Comparison of ENCODE assay signal across 10 cellular contexts in genomic region chr9:136081113-136081825, GRCh38. TPM values are rescaled to one million over a fixed set of nuclear protein-coding genes. Genes with fewer than 3 reads are reported as not detected.
A peak's percentile ranks its signal among the peaks of the same experiment; 100 is the strongest.
DNase-seq lines count a peak whose midpoint lies in the region; ATAC-seq and TF ChIP-seq lines count a peak whose summit lies in the region.
"Had no signal": no experiment of that assay in that cellular context is flagged by ENCODE, and none has a peak within 500 bp of the region (broad histone marks: within the 10 kb centered on the region; RNA-seq: fewer than 3 reads in every experiment).

No MANE protein-coding gene starts in this region.

- DNase-seq in Daoy (ENCODE audit: low read depth): peak; percentile 5
- peak; percentile 17 for DNase-seq in NCI-H128 (lab: John Stamatoyannopoulos, UW; ENCODE audit: unreplicated experiment)
- DNase-seq in choroid plexus epithelial cell (ENCODE audit: low read depth): peak; percentile 42
- DNase-seq in activated CD4-positive, alpha-beta T cell treated with anti-CD3 and anti-CD28 coated beads, Interleukin-2, amount 50 U/mL, for 4 hours: no peak
- DNase-seq in T-cell: no peak
- DNase-seq: activated B cell treated with CpG ODN at 0.5 μM for 24 hours, DMS53 had no signal

- no peak overlapping the region for H3K27ac Mint-ChIP-seq in T-cell
- H3K27ac Mint-ChIP-seq: activated B cell treated with CpG ODN at 0.5 μM for 24 hours had no signal

- H3K36me3 ChIP-seq in rectal smooth muscle tissue (ENCODE audit: control insufficient read depth, insufficient read depth, low read length): no peaks in the 10 kb centered on the region

- no peak overlapping the region for H3K4me3 Mint-ChIP-seq in T-cell
- H3K4me3 Mint-ChIP-seq: activated B cell treated with CpG ODN at 0.5 μM for 24 hours had no signal

- peak overlapping the region; percentile 70 for H3K27ac ChIP-seq in rectal smooth muscle tissue (ENCODE audit: low read depth, low read length)

- no peaks in the 10 kb centered on the region for H3K27me3 ChIP-seq in rectal smooth muscle tissue (ENCODE audit: control insufficient read depth, insufficient read depth, low read length)

- H3K9ac ChIP-seq in rectal smooth muscle tissue (ENCODE audit: low read length): no peak overlapping the region

- no peak for TF ChIP-seq CTCF in choroid plexus epithelial cell (conservative IDR thresholded peaks at IDR 0.05; ENCODE audit: low read depth, low read length)

- no peaks in the 10 kb centered on the region for H3K9me3 Mint-ChIP-seq in T-cell
- H3K9me3 Mint-ChIP-seq: activated B cell treated with CpG ODN at 0.5 μM for 24 hours had no signal

- H3K36me3 Mint-ChIP-seq in T-cell: no peaks in the 10 kb centered on the region

- POLR2A ChIA-PET in T-cell (lab: Charles Lee): no interaction called here

- H3K4me1 ChIP-seq in rectal smooth muscle tissue (ENCODE audit: control insufficient read depth, insufficient read depth, low read length): peaks cover 41% of the 10 kb centered on the region

- H3K4me1 Mint-ChIP-seq in T-cell: peaks cover 20 to 24% (median 21%) of the 10 kb centered on the region in 3 donors

- no peaks in the 10 kb centered on the region for H3K27me3 Mint-ChIP-seq in T-cell

- H3K4me3 ChIP-seq in choroid plexus epithelial cell (ENCODE audit: low read depth, low read length) (no peak overlapping the region), rectal smooth muscle tissue (ENCODE audit: low read length) (no peak overlapping the region)
- H3K4me3 ChIP-seq: mucosa of descending colon had no signal

- CTCF ChIA-PET in T-cell (lab: Charles Lee): interaction anchor here (0.6 to 0.7 kb wide), 3 partner anchors 8 to 490 kb away, joined by 3 to 5 read pairs (median 3); no protein-coding TSS in a partner anchor

- ATAC-seq in HG02571 (IDR thresholded peaks at IDR 0.05; ENCODE audit: unreplicated experiment): no peak
- ATAC-seq in T-cell (replicated peaks in 1 of 4): no peak
- ATAC-seq: mucosa of descending colon had no signal

RNA-seq across cellular contexts. Expression of gene NACC2, which starts 13.8 kb away (rescaled TPM):
- 10.9 and 11.5 TPM in 2 replicates for total RNA-seq in Daoy (2014; rRNA removed; shearing (Covaris generic))
- 10 to 100 TPM in 3 of 5 donors, 1 to 10 TPM in 2; 4.2 to 11.7 (median 11.3) TPM for total RNA-seq in T-cell

RNA-seq across cellular contexts. Expression of gene TMEM250, which starts 37.4 kb away (rescaled TPM):
- 37.5 and 49.5 TPM in 2 replicates for total RNA-seq in Daoy (2014; rRNA removed; shearing (Covaris generic))
- total RNA-seq in T-cell: 10 to 100 TPM; 21.0 to 77.9 (median 63.0) TPM

Comparison
In these comparisons a context has a peak if more than half of its experiments do, and no peak if none do; other contexts are left out.
1. DNase-seq: peak in Daoy (single experiment), NCI-H128 (single experiment) and choroid plexus epithelial cell (single experiment); none in activated CD4-positive, alpha-beta T cell treated with anti-CD3 and anti-CD28 coated beads, Interleukin-2, amount 50 U/mL, for 4 hours (0 of 2) and T-cell (0 of 34).